28 cellular contexts compared by ENCODE assay signal in the genomic region with DNA sequence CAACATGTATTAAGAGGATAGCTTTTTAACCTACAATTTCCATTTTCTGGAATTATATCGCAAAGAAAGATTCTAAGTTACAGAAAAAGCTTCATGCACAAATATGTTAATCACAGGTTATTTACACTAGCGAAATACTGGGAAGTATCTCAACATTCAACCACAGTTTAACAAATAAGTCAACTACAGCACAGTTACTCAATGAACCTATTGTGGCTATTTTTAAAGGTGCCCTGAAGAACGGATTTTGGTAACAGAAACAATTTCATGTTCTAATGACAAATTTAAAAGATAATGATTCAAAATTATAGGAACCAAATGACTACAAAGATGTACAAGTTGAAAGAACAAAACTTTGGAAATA. TPM values are rescaled to one million over a fixed set of nuclear protein-coding genes. Genes with fewer than 3 reads are reported as not detected.
"Had no signal": no experiment of that assay in that cellular context is flagged by ENCODE, and none has a peak within 500 bp of the region (broad histone marks: within the 10 kb centered on the region; RNA-seq: fewer than 3 reads in every experiment).

No MANE protein-coding gene starts in this region.

- ATAC-seq: effector memory CD8-positive, alpha-beta T cell; gastrocnemius medialis; heart left ventricle; left cardiac atrium; mucosa of descending colon had no signal

- H3K9me3 Mint-ChIP-seq: dendritic cell treated with granulocyte-macrophage colony-stimulating factor and Interleukin-4, amounts not matched to agents 40 ng/mL and 50 ng/mL, for 4 days; effector memory CD8-positive, alpha-beta T cell; immature natural killer cell had no signal

- H3K27ac Mint-ChIP-seq: dendritic cell treated with granulocyte-macrophage colony-stimulating factor and Interleukin-4, amounts not matched to agents 40 ng/mL and 50 ng/mL, for 4 days; effector memory CD8-positive, alpha-beta T cell; endodermal cell; immature natural killer cell; mesothelial cell of epicardium; naive B cell had no signal

- H3K4me2 ChIP-seq: hepatocyte had no signal

- H3K4me3 Mint-ChIP-seq: dendritic cell treated with granulocyte-macrophage colony-stimulating factor and Interleukin-4, amounts not matched to agents 40 ng/mL and 50 ng/mL, for 4 days; effector memory CD8-positive, alpha-beta T cell; endodermal cell; immature natural killer cell; mesothelial cell of epicardium; naive B cell had no signal

- H3K36me3 ChIP-seq: colonic mucosa, esophagus squamous epithelium, gastrocnemius medialis, heart left ventricle, left ventricle myocardium inferior, lower lobe of right lung had no signal

- H3K9me3 ChIP-seq: colonic mucosa, esophagus squamous epithelium, gastrocnemius medialis, heart left ventricle, left ventricle myocardium inferior, lower lobe of right lung had no signal

- H3K79me2 ChIP-seq: hepatocyte had no signal

- H3K27ac ChIP-seq: colonic mucosa, epithelial cell of prostate, esophagus squamous epithelium, gastrocnemius medialis, heart left ventricle, hepatocyte, left ventricle myocardium inferior, lower lobe of right lung had no signal

- FAIRE-seq: endometrium had no signal

- DNase-seq: colonic mucosa; cortex of kidney; effector CD8-positive, alpha-beta T cell; effector memory CD8-positive, alpha-beta T cell; endodermal cell; erythroblast; esophagus squamous epithelium; foreskin fibroblast; foreskin melanocyte; gastrocnemius medialis; heart left ventricle; hypothalamus; immature natural killer cell; left cardiac atrium; left ventricle myocardium inferior; lower lobe of right lung; mesenchymal stem cell; mucosa of descending colon; naive B cell had no signal

- H2AFZ ChIP-seq: hepatocyte had no signal

- H3K4me1 Mint-ChIP-seq: immature natural killer cell, mesothelial cell of epicardium, naive B cell had no signal

- H3K4me1 ChIP-seq: colonic mucosa, gastrocnemius medialis, heart left ventricle, left ventricle myocardium inferior, lower lobe of right lung had no signal

- H3K27me3 ChIP-seq: colonic mucosa, gastrocnemius medialis, heart left ventricle, hepatocyte had no signal

- H3K27me3 Mint-ChIP-seq: dendritic cell treated with granulocyte-macrophage colony-stimulating factor and Interleukin-4, amounts not matched to agents 40 ng/mL and 50 ng/mL, for 4 days had no signal

- H3K4me3 ChIP-seq: colonic mucosa, esophagus squamous epithelium, gastrocnemius medialis, heart left ventricle, hepatocyte, left ventricle myocardium inferior, lower lobe of right lung, mucosa of descending colon had no signal

- H3K36me3 Mint-ChIP-seq: immature natural killer cell, mesothelial cell of epicardium had no signal

RNA-seq across cellular contexts. Expression of a gene that starts 51.2 kb away (rescaled TPM):
- total RNA-seq: chondrocyte, esophagus mucosa, kidney epithelial cell, myocyte had no signal
- polyA plus RNA-seq: immature natural killer cell had no signal
